Comparison of ENCODE assay signal across 1 cellular context in genomic region chr16:1674751-1675664, GRCh38.
TF ChIP-seq lines count a peak whose summit lies in the region.

No MANE protein-coding gene starts in this region.

TF ChIP-seq in IMR-90, 13 proteins besides CTCF, POLR2A, EP300 and RAD21:
- no peak for TF ChIP-seq RCOR1 (IDR thresholded peaks at IDR 0.05; ENCODE audit: insufficient replicate concordance, low read length)
- no peak for TF ChIP-seq MAZ (IDR thresholded peaks at IDR 0.05; ENCODE audit: borderline replicate concordance, low read depth, low read length)
- TF ChIP-seq NFE2L2 (IDR thresholded peaks at IDR 0.05; ENCODE audit: low read depth, low read length) = peak; percentile 22; the same call in 1 of the 2 replicates
- no peak for TF ChIP-seq SMC3 (IDR thresholded peaks at IDR 0.05; ENCODE audit: low read depth, low read length)
- TF ChIP-seq RFX5 (IDR thresholded peaks at IDR 0.05; ENCODE audit: low read depth, low read length) = no peak
- 0 out of 2 replicates have a peak, but pooled peaks have one; percentile 9 for TF ChIP-seq BHLHE40 (IDR thresholded peaks at IDR 0.05; ENCODE audit: low read depth, low read length)
- TF ChIP-seq FOS (IDR thresholded peaks at IDR 0.05; ENCODE audit: low read depth, low read length) = peak; percentile 58
TF ChIP-seq in IMR-90: peak in this region for 3.
